Comparison of ENCODE assay signal across 10 cellular contexts in genomic region chr21:42924433-42924751, GRCh38. TPM values are rescaled to one million over a fixed set of nuclear protein-coding genes. Genes with fewer than 3 reads are reported as not detected.
A peak's percentile ranks its signal among the peaks of the same experiment; 100 is the strongest.
DNase-seq lines count a peak whose midpoint lies in the region; ATAC-seq, FAIRE-seq and TF ChIP-seq lines count a peak whose summit lies in the region.
"Had no signal": no experiment of that assay in that cellular context is flagged by ENCODE, and none has a peak within 500 bp of the region (broad histone marks: within the 10 kb centered on the region; RNA-seq: fewer than 3 reads in every experiment).

No MANE protein-coding gene starts in this region.

- no peak for TF ChIP-seq CTCF in A549 (IDR thresholded peaks at IDR 0.05)
- TF ChIP-seq CTCF in HFFc6 (IDR thresholded peaks at IDR 0.05) = no peak

- peaks cover 14% of the 10 kb centered on the region for H3K4me1 Mint-ChIP-seq in HFFc6 (ENCODE audit: low read depth)
- H3K4me1 Mint-ChIP-seq in activated CD8-positive, alpha-beta T cell treated with anti-CD3 and anti-CD28 coated beads, Interleukin-2, amount 10 ng/mL, durations not matched to agents 7 days and 5 days (ENCODE audit: low read depth) = peaks cover 19% of the 10 kb centered on the region

- H3K4me2 ChIP-seq in A549 = no peak overlapping the region
- H3K4me2 ChIP-seq in mesenchymal stem cell (ENCODE audit: low read length, poor library complexity, severe bottlenecking) = no peak overlapping the region

- peaks cover 4% of the 10 kb centered on the region for H3K79me1 ChIP-seq in mesenchymal stem cell (replicated peaks; ENCODE audit: low read length, poor library complexity, severe bottlenecking)

- no peaks in the 10 kb centered on the region for H3K27me3 Mint-ChIP-seq in HFFc6 (ENCODE audit: insufficient read depth)
- H3K27me3 Mint-ChIP-seq in activated CD8-positive, alpha-beta T cell treated with anti-CD3 and anti-CD28 coated beads, Interleukin-2, amount 10 ng/mL, durations not matched to agents 7 days and 5 days (ENCODE audit: low read depth) = no peaks in the 10 kb centered on the region

- peak overlapping the region; percentile 67 for H2BK120ac ChIP-seq in mesenchymal stem cell (ENCODE audit: low read depth, low read length)

- no peaks in the 10 kb centered on the region for H3K36me3 Mint-ChIP-seq in HFFc6 (ENCODE audit: low read depth)
- H3K36me3 Mint-ChIP-seq in activated CD8-positive, alpha-beta T cell treated with anti-CD3 and anti-CD28 coated beads, Interleukin-2, amount 10 ng/mL, durations not matched to agents 7 days and 5 days (ENCODE audit: low read depth) = no peaks in the 10 kb centered on the region

- TF ChIP-seq POLR2A in A549 (IDR thresholded peaks at IDR 0.05; ENCODE audit: low read length) = no peak

- H3K9me3 Mint-ChIP-seq in HFFc6 = no peaks in the 10 kb centered on the region
- no peaks in the 10 kb centered on the region for H3K9me3 Mint-ChIP-seq in activated CD8-positive, alpha-beta T cell treated with anti-CD3 and anti-CD28 coated beads, Interleukin-2, amount 10 ng/mL, durations not matched to agents 7 days and 5 days (ENCODE audit: insufficient read depth)

- ATAC-seq in A549 (no peak), GM18909 (IDR thresholded peaks at IDR 0.05; ENCODE audit: poor library complexity, unreplicated experiment) (no peak), HG02970 (IDR thresholded peaks at IDR 0.05; ENCODE audit: low FRiP score, unreplicated experiment) (no peak)
- ATAC-seq in activated CD8-positive, alpha-beta T cell treated with anti-CD3 and anti-CD28 coated beads, Interleukin-2, amount 10 ng/mL, durations not matched to agents 7 days and 5 days = peak; percentile 3

- FAIRE-seq in A549 (lab: Jason Lieb, UNC) = no peak

- CTCF ChIA-PET in A549 (lab: Yijun Ruan, JAX) = no interaction called here
- CTCF ChIA-PET in activated CD8-positive, alpha-beta T cell treated with anti-CD3 and anti-CD28 coated beads, Interleukin-2, amount 10 ng/mL, durations not matched to agents 7 days and 5 days (lab: Charles Lee) = no interaction called here

- TF ChIP-seq EP300 in A549 (IDR thresholded peaks at IDR 0.05) = no peak

- H3K27ac Mint-ChIP-seq in HFFc6 = peak overlapping the region; percentile 64
- H3K27ac Mint-ChIP-seq in activated CD8-positive, alpha-beta T cell treated with anti-CD3 and anti-CD28 coated beads, Interleukin-2, amount 10 ng/mL, durations not matched to agents 7 days and 5 days = peak overlapping the region; percentile 94

- no peaks in the 10 kb centered on the region for H3K27me3 ChIP-seq in mesenchymal stem cell (ENCODE audit: control insufficient read depth in 1 of 2, insufficient read depth in 1 of 2, low read length in 2 of 2)
- H3K27me3 ChIP-seq: cardiac muscle cell, foreskin keratinocyte had no signal

- no peak overlapping the region for H3K23ac ChIP-seq in mesenchymal stem cell (ENCODE audit: low read length in 2 of 2)

- no peak overlapping the region for H3K4me3 Mint-ChIP-seq in HFFc6
- H3K4me3 Mint-ChIP-seq in activated CD8-positive, alpha-beta T cell treated with anti-CD3 and anti-CD28 coated beads, Interleukin-2, amount 10 ng/mL, durations not matched to agents 7 days and 5 days = peak overlapping the region; percentile 57

- peak overlapping the region; percentile 94 for H2AK5ac ChIP-seq in mesenchymal stem cell (ENCODE audit: low read length, severe bottlenecking)

- no peaks in the 10 kb centered on the region for H3K9me3 ChIP-seq in A549
- no peaks in the 10 kb centered on the region for H3K9me3 ChIP-seq in mesenchymal stem cell (ENCODE audit: control insufficient read depth, low read length)

- peak overlapping the region; percentile 81 for H4K91ac ChIP-seq in mesenchymal stem cell (ENCODE audit: low read length)

- peak overlapping the region; percentile 93 for H2BK15ac ChIP-seq in mesenchymal stem cell (ENCODE audit: low read depth, poor library complexity, severe bottlenecking)

- H3K4me3 ChIP-seq in A549 (no peak overlapping the region), mesenchymal stem cell (ENCODE audit: insufficient read depth in 1 of 2, low read depth in 1 of 2, low read length in 2 of 2) (no peak overlapping the region)
- H3K4me3 ChIP-seq: cardiac muscle cell had no signal

- peak overlapping the region; percentile 55 to 86; a peak in 5 of 6 replicates for H3K27ac ChIP-seq in A549
- H3K27ac ChIP-seq in mesenchymal stem cell (ENCODE audit: low read length, poor library complexity, severe bottlenecking) = no peak overlapping the region
- H3K27ac ChIP-seq: foreskin keratinocyte had no signal

- no peak for DNase-seq in A549 (ENCODE audit: low read depth in 1 of 2, low spot score in 1 of 2)
- DNase-seq in HFFc6 = no peak
- no peak for DNase-seq in activated CD8-positive, alpha-beta T cell treated with anti-CD3 and anti-CD28 coated beads, Interleukin-2, amount 10 ng/mL, durations not matched to agents 7 days and 5 days
- no peak for DNase-seq in mesenchymal stem cell
- no peak for DNase-seq in activated CD8-positive, alpha-beta memory T cell treated with anti-CD3 and anti-CD28 coated beads for 24 hours
- no peak for DNase-seq in dedifferentiated amniotic fluid mesenchymal stem cell (ENCODE audit: extremely low spot score)

- no peak for TF ChIP-seq RAD21 in A549 (conservative IDR thresholded peaks at IDR 0.05 in 1 of 2, IDR thresholded peaks at IDR 0.05 in 1 of 2)

- H3K14ac ChIP-seq in mesenchymal stem cell (ENCODE audit: low read length in 2 of 2) = peak overlapping the region in 1 of 2 experiments; percentile 49

- H3K9ac ChIP-seq in mesenchymal stem cell (ENCODE audit: low read length) = peak overlapping the region; percentile 66

- peaks cover 0 to 3% of the 10 kb centered on the region in 2 experiments for H3K36me3 ChIP-seq in mesenchymal stem cell (ENCODE audit: control insufficient read depth in 1 of 2, insufficient read depth in 2 of 2, low read depth in 1 of 2, low read length in 2 of 2)
- H3K36me3 ChIP-seq: cardiac muscle cell had no signal

- peak overlapping the region; percentile 99 for H4K8ac ChIP-seq in mesenchymal stem cell (ENCODE audit: low read length)

- POLR2A ChIA-PET in A549 (lab: Yijun Ruan, JAX) = no interaction called here
- POLR2A ChIA-PET in activated CD8-positive, alpha-beta T cell treated with anti-CD3 and anti-CD28 coated beads, Interleukin-2, amount 10 ng/mL, durations not matched to agents 7 days and 5 days (lab: Charles Lee) = no interaction called here

- peak overlapping the region; percentile 77 to 80 for H3K18ac ChIP-seq in mesenchymal stem cell (ENCODE audit: low read depth in 1 of 2, low read length in 2 of 2)

- H3K4ac ChIP-seq in mesenchymal stem cell (ENCODE audit: low read depth in 1 of 2, low read length in 2 of 2) = peak overlapping the region; percentile 83 to 85

- H2BK5ac ChIP-seq in mesenchymal stem cell (ENCODE audit: low read depth, low read length, poor library complexity, severe bottlenecking) = peak overlapping the region; percentile 74

- H3K4me1 ChIP-seq in A549 (peaks cover 6% of the 10 kb centered on the region; the same call in 1 of the 3 replicates), mesenchymal stem cell (ENCODE audit: control insufficient read depth, insufficient read depth, low read depth, low read length) (peaks cover 6% of the 10 kb centered on the region)

- H2AFZ ChIP-seq in mesenchymal stem cell (ENCODE audit: low read depth, low read length) = peak overlapping the region; percentile 82

- H2BK12ac ChIP-seq in mesenchymal stem cell (ENCODE audit: low read length in 2 of 2) = peak overlapping the region; percentile 73 to 77

- 85% methylated on average over 6 of the region's 6 CpGs for WGBS in A549 (ENCODE audit: missing lambda C conversion rate)
- WGBS in mesenchymal stem cell = 85% methylated on average over 6 of the region's 6 CpGs

RNA-seq across cellular contexts. Expression of gene ERVH48-1, which starts 1.0 kb away (rescaled TPM):
- polyA plus RNA-seq in A549 (2011; rRNA removed) = not detected in 2 replicates
- not detected in 2 replicates for polyA plus RNA-seq in A549 (2012; cell fraction: cytosol; rRNA removed)
- polyA plus RNA-seq in A549 (2012; cell fraction: nucleus; rRNA removed) = not detected in 2 replicates
- not detected in 3 replicates for polyA plus RNA-seq in A549 (2017; fragmentation: RNase III; extraction: RNeasy Plus Mini Kit Qiagen cat#74134 plus additional on column Dnase treatment)
- polyA minus RNA-seq in A549 (2011; rRNA and poly(A)+ RNA removed) = not detected in 2 replicates
- total RNA-seq in HFFc6 (2021; fragmentation: NEBNext Ultra II Directional; extraction: Animal tissue kit (Norgen Biotek cat#: 25700)) = not detected
- total RNA-seq in activated CD8-positive, alpha-beta T cell treated with anti-CD3 and anti-CD28 coated beads, Interleukin-2, amount 10 ng/mL, durations not matched to agents 7 days and 5 days = under 1 TPM in 1 of 2 experiments, not detected in 1; 0.13 TPM
- 0.54 TPM for polyA plus RNA-seq in mesenchymal stem cell (2013, experiment 1 of 2)
- polyA plus RNA-seq in mesenchymal stem cell (2013, experiment 2 of 2) = 0.60 TPM
- total RNA-seq: foreskin keratinocyte had no signal

RNA-seq across cellular contexts. Expression of gene NDUFV3, which starts 31.3 kb away (rescaled TPM):
- polyA plus RNA-seq in A549 (2011; rRNA removed) (14.8 and 17.1 TPM in 2 replicates), A549 (2017; fragmentation: RNase III; extraction: RNeasy Plus Mini Kit Qiagen cat#74134 plus additional on column Dnase treatment) (20.7 to 22.8 TPM (median 22.0 TPM) in 3 replicates)
- polyA plus RNA-seq in A549 (2012; cell fraction: cytosol; rRNA removed) = 19.5 and 22.0 TPM in 2 replicates
- polyA plus RNA-seq in A549 (2012; cell fraction: nucleus; rRNA removed) = 13.3 and 14.3 TPM in 2 replicates
- polyA minus RNA-seq in A549 (2011; rRNA and poly(A)+ RNA removed) = 12.9 and 13.3 TPM in 2 replicates
- 10 to 100 TPM; 54.3 to 63.0 (median 57.0) TPM for total RNA-seq in HFFc6 (2021; fragmentation: NEBNext Ultra II Directional; extraction: Animal tissue kit (Norgen Biotek cat#: 25700))
- 10 to 100 TPM; 27.7 to 28.1 TPM for total RNA-seq in activated CD8-positive, alpha-beta T cell treated with anti-CD3 and anti-CD28 coated beads, Interleukin-2, amount 10 ng/mL, durations not matched to agents 7 days and 5 days
- polyA plus RNA-seq in mesenchymal stem cell (2013, experiment 1 of 2) = 38.6 TPM
- 39.6 TPM for polyA plus RNA-seq in mesenchymal stem cell (2013, experiment 2 of 2)

RNA-seq across cellular contexts. Expression of gene WDR4, which starts 45.1 kb away (rescaled TPM):
- polyA plus RNA-seq in A549 (2011; rRNA removed) = 23.8 and 25.2 TPM in 2 replicates
- 55.9 and 56.2 TPM in 2 replicates for polyA plus RNA-seq in A549 (2012; cell fraction: cytosol; rRNA removed)
- 67.5 and 68.3 TPM in 2 replicates for polyA plus RNA-seq in A549 (2012; cell fraction: nucleus; rRNA removed)
- polyA plus RNA-seq in A549 (2017; fragmentation: RNase III; extraction: RNeasy Plus Mini Kit Qiagen cat#74134 plus additional on column Dnase treatment) = 32.2 to 36.0 TPM (median 35.0 TPM) in 3 replicates
- 34.0 and 39.9 TPM in 2 replicates for polyA minus RNA-seq in A549 (2011; rRNA and poly(A)+ RNA removed)
- 10 to 100 TPM; 18.5 to 27.6 (median 20.9) TPM for total RNA-seq in HFFc6 (2021; fragmentation: NEBNext Ultra II Directional; extraction: Animal tissue kit (Norgen Biotek cat#: 25700))
- 10 to 100 TPM; 35.6 to 40.9 TPM for total RNA-seq in activated CD8-positive, alpha-beta T cell treated with anti-CD3 and anti-CD28 coated beads, Interleukin-2, amount 10 ng/mL, durations not matched to agents 7 days and 5 days
- 6.9 TPM for polyA plus RNA-seq in mesenchymal stem cell (2013, experiment 1 of 2)
- polyA plus RNA-seq in mesenchymal stem cell (2013, experiment 2 of 2) = 6.9 TPM

RNA-seq across cellular contexts. Expression of gene PKNOX1, which starts 50.0 kb away (rescaled TPM):
- 16.3 and 19.6 TPM in 2 replicates for polyA plus RNA-seq in A549 (2011; rRNA removed)
- polyA plus RNA-seq in A549 (2012; cell fraction: cytosol; rRNA removed) = 14.8 and 18.0 TPM in 2 replicates
- 13.3 and 13.8 TPM in 2 replicates for polyA plus RNA-seq in A549 (2012; cell fraction: nucleus; rRNA removed)
- 3.9 to 5.7 TPM (median 4.3 TPM) in 3 replicates for polyA plus RNA-seq in A549 (2017; fragmentation: RNase III; extraction: RNeasy Plus Mini Kit Qiagen cat#74134 plus additional on column Dnase treatment)
- 6.9 and 13.2 TPM in 2 replicates for polyA minus RNA-seq in A549 (2011; rRNA and poly(A)+ RNA removed)
- total RNA-seq in HFFc6 (2021; fragmentation: NEBNext Ultra II Directional; extraction: Animal tissue kit (Norgen Biotek cat#: 25700)) = 10 to 100 TPM; 16.6 to 22.5 (median 19.2) TPM
- 10 to 100 TPM; 23.9 to 25.3 TPM for total RNA-seq in activated CD8-positive, alpha-beta T cell treated with anti-CD3 and anti-CD28 coated beads, Interleukin-2, amount 10 ng/mL, durations not matched to agents 7 days and 5 days
- polyA plus RNA-seq in mesenchymal stem cell (2013, experiment 1 of 2) = 10.6 TPM
- polyA plus RNA-seq in mesenchymal stem cell (2013, experiment 2 of 2) = 10.5 TPM
